In genomic region chr17:40026816-40027613, GRCh38 we compare ENCODE assay signal across 8 cellular contexts. TPM values are rescaled to one million over a fixed set of nuclear protein-coding genes. Genes with fewer than 3 reads are reported as not detected.
DNase-seq lines count a peak whose midpoint lies in the region; ATAC-seq and TF ChIP-seq lines count a peak whose summit lies in the region.

No MANE protein-coding gene starts in this region.

- no peak overlapping the region for H3K4me2 ChIP-seq in mesendoderm (ENCODE audit: low read length)

- no peak overlapping the region for H4K5ac ChIP-seq in mesendoderm (ENCODE audit: low read length)

- H3K27ac ChIP-seq in endodermal cell (ENCODE audit: low read depth, low read length), result no peak overlapping the region
- no peak overlapping the region for H3K27ac ChIP-seq in mesendoderm (ENCODE audit: low read depth, low read length)

- no peak overlapping the region for H3K27ac Mint-ChIP-seq in endodermal cell

- H3K56ac ChIP-seq in mesendoderm (ENCODE audit: low read length), result peak overlapping the region; percentile 81

- no peak overlapping the region for H3K18ac ChIP-seq in mesendoderm (ENCODE audit: low read length)

- H3K27me3 ChIP-seq in endodermal cell (ENCODE audit: control insufficient read depth, insufficient read depth, low read length, poor library complexity, severe bottlenecking) (no peaks in the 10 kb centered on the region), mesendoderm (ENCODE audit: insufficient read depth, low read length, poor library complexity) (no peaks in the 10 kb centered on the region)

- no peaks in the 10 kb centered on the region for H3K9me3 ChIP-seq in endodermal cell (ENCODE audit: control insufficient read depth, low read length)

- H3K23ac ChIP-seq in mesendoderm (ENCODE audit: low read length), result no peak overlapping the region

- H3K79me1 ChIP-seq in mesendoderm (ENCODE audit: low read length), result no peaks in the 10 kb centered on the region

- H3K36me3 ChIP-seq in endodermal cell (ENCODE audit: control insufficient read depth, insufficient read depth, low read length) (peaks cover 47% of the 10 kb centered on the region), mesendoderm (ENCODE audit: control insufficient read depth, insufficient read depth, low read length) (peaks cover 19% of the 10 kb centered on the region)

- H3K4me1 Mint-ChIP-seq in endodermal cell, result no peaks in the 10 kb centered on the region

- H3K4me3 ChIP-seq in endodermal cell (ENCODE audit: low read length) (no peak overlapping the region), mesendoderm (ENCODE audit: low read length) (no peak overlapping the region)

- peak; percentile 58 for DNase-seq in CMK (ENCODE audit: low read depth)
- DNase-seq in NOMO-1 treated with DMSO at 0.1 percent for 48 hours (lab: John Stamatoyannopoulos, UW; ENCODE audit: unreplicated experiment), result peak; percentile 43
- peak; percentile 49 to 51 for DNase-seq in activated CD8-positive, alpha-beta memory T cell treated with anti-CD3 and anti-CD28 coated beads for 4 hours (ENCODE audit: low read depth in 2 of 2)
- DNase-seq in endodermal cell, result peak; percentile 97
- peak; percentile 88 for DNase-seq in mesendoderm
- peak; percentile 37 to 54 for DNase-seq in stimulated activated CD8-positive, alpha-beta memory T cell treated with anti-CD3 and anti-CD28 coated beads, Interleukin-15, amount 100 ng/mL, for 4 hours (ENCODE audit: low read depth in 2 of 2)

- H2AK5ac ChIP-seq in mesendoderm (ENCODE audit: low read length), result no peak overlapping the region

- H3K4me1 ChIP-seq in endodermal cell (ENCODE audit: control insufficient read depth, insufficient read depth, low read length) (no peaks in the 10 kb centered on the region), mesendoderm (ENCODE audit: control insufficient read depth, low read depth, low read length) (no peaks in the 10 kb centered on the region)

- no peak overlapping the region for H2BK15ac ChIP-seq in mesendoderm (replicated peaks; ENCODE audit: low read depth)

- no peak overlapping the region for H3K4me3 Mint-ChIP-seq in endodermal cell

- no peak overlapping the region for H2BK120ac ChIP-seq in mesendoderm (ENCODE audit: low read depth, low read length)

- ATAC-seq in HG03280 (IDR thresholded peaks at IDR 0.05; ENCODE audit: unreplicated experiment), result peak; percentile 59
- ATAC-seq in GM19324 (IDR thresholded peaks at IDR 0.05; ENCODE audit: low FRiP score, unreplicated experiment), result no peak

- H3K27me3 Mint-ChIP-seq in endodermal cell (ENCODE audit: insufficient read depth), result no peaks in the 10 kb centered on the region

- no peak overlapping the region for H3K4ac ChIP-seq in mesendoderm (ENCODE audit: low read depth, low read length)

- peaks cover 63% of the 10 kb centered on the region for H3K36me3 Mint-ChIP-seq in endodermal cell (ENCODE audit: low read depth)

- no peaks in the 10 kb centered on the region for H3K9me3 Mint-ChIP-seq in endodermal cell

- H3K9ac ChIP-seq in endodermal cell (ENCODE audit: extremely low read depth, low read length, poor library complexity, severe bottlenecking), result no peak overlapping the region
- H3K9ac ChIP-seq in mesendoderm (ENCODE audit: low read length), result peak overlapping the region; percentile 29

- 54 to 58% methylated on average over 19 to 33 of the region's 33 CpGs for WGBS in endodermal cell (ENCODE audit: insufficient coverage in 1 of 2, insufficient read length in 1 of 2), 2 experiments
- WGBS in mesendoderm (ENCODE audit: extremely low coverage, insufficient coverage, low lambda C conversion rate), result no CpG with 5 or more reads among the region's 33 CpGs

- no peak overlapping the region for H4K8ac ChIP-seq in mesendoderm (ENCODE audit: low read depth, low read length)

- no peaks in the 10 kb centered on the region for H3K79me2 ChIP-seq in mesendoderm (ENCODE audit: control insufficient read depth, insufficient read depth, low read length)

- TF ChIP-seq CTCF in endodermal cell (conservative IDR thresholded peaks at IDR 0.05), result peak; percentile 98

- H2BK5ac ChIP-seq in mesendoderm (ENCODE audit: low read length), result no peak overlapping the region

RNA-seq across cellular contexts. Expression of gene CSF3, which starts 11.8 kb away (rescaled TPM):
- not detected for total RNA-seq in endodermal cell
- not detected for polyA plus RNA-seq in endodermal cell (2013, experiment 1 of 2)
- not detected for polyA plus RNA-seq in endodermal cell (2013, experiment 2 of 2)
- 0.04 TPM for polyA plus RNA-seq in mesendoderm (2013, experiment 1 of 2)
- polyA plus RNA-seq in mesendoderm (2013, experiment 2 of 2), result 0.04 TPM

RNA-seq across cellular contexts. Expression of gene MED24, which starts 27.2 kb away (rescaled TPM):
- 100 to 1,000 TPM; 106 to 124 TPM for total RNA-seq in endodermal cell
- 119 TPM for polyA plus RNA-seq in endodermal cell (2013, experiment 1 of 2)
- 101 TPM for polyA plus RNA-seq in endodermal cell (2013, experiment 2 of 2)
- polyA plus RNA-seq in mesendoderm (2013, experiment 1 of 2), result 54.7 TPM
- polyA plus RNA-seq in mesendoderm (2013, experiment 2 of 2), result 54.0 TPM

RNA-seq across cellular contexts. Expression of gene THRA, which starts 35.8 kb away (rescaled TPM):
- total RNA-seq in endodermal cell, result 10 to 100 TPM; 12.7 to 14.4 TPM
- polyA plus RNA-seq in endodermal cell (2013, experiment 1 of 2), result 16.0 TPM
- polyA plus RNA-seq in endodermal cell (2013, experiment 2 of 2), result 15.5 TPM
- 2.5 TPM for polyA plus RNA-seq in mesendoderm (2013, experiment 1 of 2)
- polyA plus RNA-seq in mesendoderm (2013, experiment 2 of 2), result 2.9 TPM

RNA-seq across cellular contexts. Expression of gene PSMD3, which starts 46.4 kb away (rescaled TPM):
- 100 to 1,000 TPM; 152 to 164 TPM for total RNA-seq in endodermal cell
- 142 TPM for polyA plus RNA-seq in endodermal cell (2013, experiment 1 of 2)
- polyA plus RNA-seq in endodermal cell (2013, experiment 2 of 2), result 132 TPM
- polyA plus RNA-seq in mesendoderm (2013, experiment 1 of 2), result 159 TPM
- 159 TPM for polyA plus RNA-seq in mesendoderm (2013, experiment 2 of 2)

Comparison
In these comparisons a context has a peak if more than half of its experiments do, and no peak if none do; other contexts are left out.
1. DNase-seq: peak in every context shown above with its lines; median percentile 97 in endodermal cell; 88 in mesendoderm; 58 in CMK; 50 in activated CD8-positive, alpha-beta memory T cell treated with anti-CD3 and anti-CD28 coated beads for 4 hours; 46 in stimulated activated CD8-positive, alpha-beta memory T cell treated with anti-CD3 and anti-CD28 coated beads, Interleukin-15, amount 100 ng/mL, for 4 hours; 43 in NOMO-1 treated with DMSO at 0.1 percent for 48 hours.